In the genomic region with DNA sequence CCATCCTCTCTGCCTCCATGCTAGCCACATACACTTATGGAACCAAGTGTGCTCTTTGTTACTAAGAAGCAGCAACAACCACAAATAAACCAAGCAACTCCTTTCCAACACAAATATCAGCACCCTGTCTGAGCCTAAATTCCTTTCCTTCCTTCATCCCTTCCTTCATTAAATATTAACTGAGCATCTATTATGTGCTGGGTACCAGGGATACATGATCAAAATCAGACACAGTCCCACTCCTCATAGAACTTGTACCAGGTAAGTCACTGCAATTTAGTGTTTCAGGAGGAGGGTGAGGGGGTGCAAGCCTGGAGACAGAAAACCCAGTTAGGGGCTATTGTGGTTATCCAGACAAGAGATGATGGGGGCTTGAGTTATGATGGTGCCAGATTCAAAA, we compare ENCODE assay signal across 8 cellular contexts.
"Had no signal": no experiment of that assay in that cellular context is flagged by ENCODE, and none has a peak within 500 bp of the region (broad histone marks: within the 10 kb centered on the region; RNA-seq: fewer than 3 reads in every experiment).

No MANE protein-coding gene starts in this region.

- FAIRE-seq: G401.6, GM12878, GM12891, GM12892, GM18507, GM19239 had no signal

- H3K4me3 ChIP-seq: GM12878 had no signal

- DNase-seq: GDM1, GF-D8 had no signal
